In genomic region chr16:31157136-31157535, GRCh38 we compare ENCODE assay signal across 1 cellular context.
TF ChIP-seq lines count a peak whose summit lies in the region.

No MANE protein-coding gene starts in this region.

TF ChIP-seq in SK-N-SH treated with all-trans-retinoic acid at 6 μM for 48 hours, 23 proteins besides CTCF, POLR2A, EP300 and RAD21 (continued from another document):
- no peak for TF ChIP-seq ZNF70 (CRISPR knock-in tag; IDR thresholded peaks at IDR 0.05)
